8 cellular contexts compared by ENCODE assay signal in genomic region chrX:154490021-154490413, GRCh38. TPM values are rescaled to one million over a fixed set of nuclear protein-coding genes. Genes with fewer than 3 reads are reported as not detected.
DNase-seq lines count a peak whose midpoint lies in the region; ATAC-seq, FAIRE-seq and TF ChIP-seq lines count a peak whose summit lies in the region.

No MANE protein-coding gene starts in this region.

- TF ChIP-seq CTCF in HFF-Myc (IDR thresholded peaks at IDR 0.05; ENCODE audit: low read depth, low read length, missing control alignments) (no peak), body of pancreas (IDR thresholded peaks at IDR 0.05) (no peak), kidney (IDR thresholded peaks at IDR 0.05; ENCODE audit: borderline replicate concordance, extremely low read depth, insufficient read depth) (no peak)

- no peak for FAIRE-seq in kidney (lab: Jason Lieb, UNC)

- peak; percentile 31 for DNase-seq in NCI-H1092 treated with DMSO at 0.1 percent for 48 hours (lab: John Stamatoyannopoulos, UW)
- DNase-seq in NCI-H1092 (lab: John Stamatoyannopoulos, UW), result no peak
- DNase-seq in HFF-Myc (ENCODE audit: extremely low read depth, low read depth), result no peak
- peak; percentile 2 for DNase-seq in NCI-H446 treated with DMSO at 0.1 percent for 48 hours (lab: John Stamatoyannopoulos, UW)
- peak; percentile 25 to 36 (median 33) for DNase-seq in body of pancreas
- DNase-seq in kidney, result peak; percentile 83
- DNase-seq in stimulated activated naive CD4-positive, alpha-beta T cell treated with Interleukin-2 at 50 U/mL for 16 hours (lab: John Stamatoyannopoulos, UW), result peak; percentile 30
- no peak for DNase-seq in DMS153 treated with DMSO at 0.1 percent for 48 hours (lab: John Stamatoyannopoulos, UW; ENCODE audit: unreplicated experiment)

- 0% methylated on average over 1 to 13 of the region's 19 CpGs for WGBS in body of pancreas, 2 donors

- H3K9ac ChIP-seq in kidney (ENCODE audit: low read length in 2 of 2), result peak overlapping the region; percentile 29 to 73

- H3K4me3 ChIP-seq in HFF-Myc (replicated peaks; ENCODE audit: low read depth, low read length), result peak overlapping the region; percentile 50
- H3K4me3 ChIP-seq in body of pancreas, result peak overlapping the region; percentile 2 to 17
- H3K4me3 ChIP-seq in kidney (ENCODE audit: low read length in 2 of 2), result peak overlapping the region; percentile 60 to 66

- H3K4me1 ChIP-seq in body of pancreas, result peaks cover 39% of the 10 kb centered on the region
- peaks cover 4 to 16% of the 10 kb centered on the region in 2 donors for H3K4me1 ChIP-seq in kidney (ENCODE audit: control insufficient read depth in 1 of 2, insufficient read depth in 1 of 2, low read depth in 1 of 2, low read length in 2 of 2)

- no peaks in the 10 kb centered on the region for H3K27me3 ChIP-seq in body of pancreas

- peak; percentile 4 for ATAC-seq in body of pancreas

- H3K36me3 ChIP-seq in body of pancreas (replicated peaks in 1 of 2; ENCODE audit: insufficient read depth in 1 of 2, low read depth in 2 of 2), result no peaks in the 10 kb centered on the region
- no peaks in the 10 kb centered on the region for H3K36me3 ChIP-seq in kidney (ENCODE audit: control insufficient read depth in 1 of 2, insufficient read depth in 2 of 2, low read length in 2 of 2)

- peak overlapping the region; percentile 82 to 97 (median 93) for H3K27ac ChIP-seq in body of pancreas
- peak overlapping the region; percentile 71 to 77 for H3K27ac ChIP-seq in kidney (ENCODE audit: low read depth in 2 of 2, low read length in 2 of 2)

- H3K9me3 ChIP-seq in body of pancreas (no peaks in the 10 kb centered on the region), kidney (ENCODE audit: control insufficient read depth in 1 of 2, low read length in 2 of 2) (no peaks in the 10 kb centered on the region)

- TF ChIP-seq POLR2A in body of pancreas (IDR thresholded peaks at IDR 0.05), result no peak

- intact Hi-C loops in body of pancreas (cut with DNase I) (no loop called here), kidney (cut with DNase I) (no loop called here)

RNA-seq across cellular contexts. Expression of gene SLC10A3, which starts 0.4 kb away (rescaled TPM):
- total RNA-seq in body of pancreas (10 to 100 TPM; 18.9 to 24.7 TPM), kidney (27.3 TPM)
- 19.0 TPM for polyA plus RNA-seq in kidney (ENCODE audit: insufficient read depth, low read depth, low replicate concordance)

RNA-seq across cellular contexts. Expression of gene UBL4A, which starts 3.6 kb away (rescaled TPM):
- total RNA-seq in body of pancreas, result 10 to 100 TPM; 24.9 to 34.9 TPM
- 26.1 TPM for total RNA-seq in kidney
- polyA plus RNA-seq in kidney (ENCODE audit: insufficient read depth, low read depth, low replicate concordance), result 35.2 TPM

RNA-seq across cellular contexts. Expression of gene LAGE3, which starts 10.9 kb away (rescaled TPM):
- 10 to 100 TPM; 20.2 to 27.4 TPM for total RNA-seq in body of pancreas
- total RNA-seq in kidney, result 10.0 TPM
- 29.0 TPM for polyA plus RNA-seq in kidney (ENCODE audit: insufficient read depth, low read depth, low replicate concordance)

RNA-seq across cellular contexts. Expression of gene FAM3A, which starts 26.0 kb away (rescaled TPM):
- total RNA-seq in body of pancreas, result 10 to 100 TPM; 32.3 to 48.3 TPM
- total RNA-seq in kidney, result 39.5 TPM
- 73.4 TPM for polyA plus RNA-seq in kidney (ENCODE audit: insufficient read depth, low read depth, low replicate concordance)

RNA-seq across cellular contexts. Expression of gene PLXNA3, which starts 31.9 kb away (rescaled TPM):
- total RNA-seq in body of pancreas, result 10 to 100 TPM in 1 of 2 donors, 1 to 10 TPM in 1; 7.3 to 19.1 TPM
- total RNA-seq in kidney, result 40.5 TPM
- 4.9 TPM for polyA plus RNA-seq in kidney (ENCODE audit: insufficient read depth, low read depth, low replicate concordance)

Comparison
In these comparisons a context has a peak if more than half of its experiments do, and no peak if none do; other contexts are left out.
1. DNase-seq: peak in NCI-H1092 treated with DMSO at 0.1 percent for 48 hours (single experiment), NCI-H446 treated with DMSO at 0.1 percent for 48 hours (single experiment), body of pancreas (4 of 4), kidney (single experiment) and stimulated activated naive CD4-positive, alpha-beta T cell treated with Interleukin-2 at 50 U/mL for 16 hours (single experiment); none in NCI-H1092 (single experiment), HFF-Myc (single experiment) and DMS153 treated with DMSO at 0.1 percent for 48 hours (single experiment).
2. H3K4me3 ChIP-seq: peak in every context shown above with its lines; median percentile 63 in kidney; 50 in HFF-Myc; 10 in body of pancreas.